28 cellular contexts compared by ENCODE assay signal in the genomic region with DNA sequence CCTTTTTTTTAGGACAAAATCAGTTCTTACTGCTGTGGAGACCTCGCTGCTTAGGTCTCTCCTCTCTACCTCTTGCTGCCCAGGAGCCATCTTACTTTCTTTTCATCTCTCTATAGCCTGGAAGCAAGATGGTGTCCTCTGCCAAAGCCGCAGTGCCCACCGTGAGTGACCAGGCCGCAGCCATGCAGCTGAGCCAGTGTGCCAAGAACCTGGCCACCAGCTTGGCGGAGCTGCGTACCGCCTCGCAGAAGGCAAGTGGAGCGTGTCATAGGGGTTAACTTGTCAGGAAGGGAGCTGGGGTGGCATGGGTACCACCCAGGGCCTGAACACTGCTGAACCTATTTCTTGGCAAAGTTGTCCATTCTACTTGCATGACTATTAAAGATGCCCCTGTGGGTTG.
"Had no signal": no experiment of that assay in that cellular context is flagged by ENCODE, and none has a peak within 500 bp of the region (broad histone marks: within the 10 kb centered on the region; RNA-seq: fewer than 3 reads in every experiment).

No MANE protein-coding gene starts in this region.

- H3K4me3 ChIP-seq: neural progenitor cell, pancreas, psoas muscle, right lobe of liver, sigmoid colon, suprapubic skin, testis, tibial artery, transverse colon, upper lobe of right lung, vagina had no signal

- H3K27me3 Mint-ChIP-seq: naive thymus-derived CD4-positive, alpha-beta T cell; stimulated activated naive CD8-positive, alpha-beta T cell treated with anti-CD3 and anti-CD28 coated beads, Interleukin-15, amount 100 ng/mL, for 72 hours; type B pancreatic cell had no signal

- H3K4me2 ChIP-seq: neural progenitor cell had no signal

- H3K27ac Mint-ChIP-seq: naive thymus-derived CD4-positive, alpha-beta T cell; natural killer cell; nephron; neural progenitor cell; stimulated activated effector memory CD8-positive, alpha-beta T cell treated with anti-CD3 and anti-CD28 coated beads, Interleukin-12 subunit alpha, Interleukin-12 subunit beta, amount 100 ng/mL, for 72 hours; stimulated activated naive CD8-positive, alpha-beta T cell treated with anti-CD3 and anti-CD28 coated beads, Interleukin-15, amount 100 ng/mL, for 72 hours; type B pancreatic cell had no signal

- H3K27ac ChIP-seq: neural progenitor cell, neutrophil, pancreas, psoas muscle, right lobe of liver, sigmoid colon, suprapubic skin, testis, tibial artery, transverse colon, upper lobe of right lung, vagina had no signal

- H3K27me3 ChIP-seq: neural progenitor cell, neutrophil, pancreas, right lobe of liver, sigmoid colon, suprapubic skin, testis, tibial artery, transverse colon, upper lobe of right lung, vagina had no signal

- H3K4me3 Mint-ChIP-seq: naive thymus-derived CD4-positive, alpha-beta T cell; natural killer cell; nephron; neural progenitor cell; stimulated activated effector memory CD8-positive, alpha-beta T cell treated with anti-CD3 and anti-CD28 coated beads, Interleukin-12 subunit alpha, Interleukin-12 subunit beta, amount 100 ng/mL, for 72 hours; stimulated activated naive CD8-positive, alpha-beta T cell treated with anti-CD3 and anti-CD28 coated beads, Interleukin-15, amount 100 ng/mL, for 72 hours; type B pancreatic cell had no signal

- H3K36me3 ChIP-seq: neural progenitor cell, neutrophil, right lobe of liver, upper lobe of right lung had no signal

- H3K4me1 Mint-ChIP-seq: naive thymus-derived CD4-positive, alpha-beta T cell; natural killer cell; nephron; neural progenitor cell; stimulated activated effector memory CD8-positive, alpha-beta T cell treated with anti-CD3 and anti-CD28 coated beads, Interleukin-12 subunit alpha, Interleukin-12 subunit beta, amount 100 ng/mL, for 72 hours; stimulated activated naive CD8-positive, alpha-beta T cell treated with anti-CD3 and anti-CD28 coated beads, Interleukin-15, amount 100 ng/mL, for 72 hours had no signal

- H3K36me3 Mint-ChIP-seq: naive thymus-derived CD4-positive, alpha-beta T cell; natural killer cell; stimulated activated effector memory CD8-positive, alpha-beta T cell treated with anti-CD3 and anti-CD28 coated beads, Interleukin-12 subunit alpha, Interleukin-12 subunit beta, amount 100 ng/mL, for 72 hours had no signal

- H3K9ac ChIP-seq: neural progenitor cell had no signal

- DNase-seq: naive thymus-derived CD4-positive, alpha-beta T cell; natural killer cell; nucleus accumbens; pancreas; psoas muscle; right cardiac atrium; right lobe of liver; sigmoid colon; small intestine; stimulated activated CD4-positive, alpha-beta T cell treated with anti-CD3 and anti-CD28 coated beads, Interleukin-15, amount 100 ng/mL, for 24 hours; stimulated activated CD4-positive, alpha-beta T cell treated with anti-CD3 and anti-CD28 coated beads, Interleukin-2, amount 100 ng/mL, for 24 hours; stimulated activated CD4-positive, alpha-beta T cell treated with anti-CD3 and anti-CD28 coated beads, Interleukin-2, amount 100 ng/mL, for 48 hours; stimulated activated CD4-positive, alpha-beta T cell treated with anti-CD3 and anti-CD28 coated beads, Interleukin-4, amount 100 ng/mL, for 24 hours; stimulated activated naive CD4-positive, alpha-beta T cell; stimulated activated naive CD8-positive, alpha-beta T cell treated with anti-CD3 and anti-CD28 coated beads, Interleukin-15, amount 100 ng/mL, for 72 hours; stimulated activated naive CD8-positive, alpha-beta T cell treated with anti-CD3 and anti-CD28 coated beads, Interleukin-15, Interleukin-2, amounts not matched to agents 100 U/mL and 50 U/mL, for 24 hours; substantia nigra; testis; tibial artery; transverse colon; upper lobe of right lung had no signal

- H2AFZ ChIP-seq: neural progenitor cell had no signal

- H3K4me1 ChIP-seq: neural progenitor cell, pancreas, psoas muscle, right lobe of liver, sigmoid colon, suprapubic skin, testis, tibial artery, transverse colon, upper lobe of right lung, vagina had no signal

- FAIRE-seq: pancreas, small intestine had no signal

- H3K9me3 Mint-ChIP-seq: natural killer cell; nephron; neural progenitor cell; stimulated activated effector memory CD8-positive, alpha-beta T cell treated with anti-CD3 and anti-CD28 coated beads, Interleukin-12 subunit alpha, Interleukin-12 subunit beta, amount 100 ng/mL, for 72 hours; stimulated activated naive CD8-positive, alpha-beta T cell treated with anti-CD3 and anti-CD28 coated beads, Interleukin-15, amount 100 ng/mL, for 72 hours; type B pancreatic cell had no signal

- H3K9me3 ChIP-seq: neutrophil, pancreas, psoas muscle, right lobe of liver, sigmoid colon, suprapubic skin, testis, tibial artery, transverse colon, upper lobe of right lung, vagina had no signal
